In genomic region chr15:84658788-84659411, GRCh38 we compare ENCODE assay signal across 8 cellular contexts. TPM values are rescaled to one million over a fixed set of nuclear protein-coding genes. Genes with fewer than 3 reads are reported as not detected.
DNase-seq lines count a peak whose midpoint lies in the region; ATAC-seq and TF ChIP-seq lines count a peak whose summit lies in the region.

No MANE protein-coding gene starts in this region.

- TF ChIP-seq CTCF in GM23338 (conservative IDR thresholded peaks at IDR 0.05; ENCODE audit: low read depth in 2 of 2) (no peak), WERI-Rb-1 (IDR thresholded peaks at IDR 0.05; ENCODE audit: low read depth, low read length) (no peak), gastroesophageal sphincter (IDR thresholded peaks at IDR 0.05) (no peak)

- no peak for DNase-seq in GM23338 (ENCODE audit: low spot score)
- DNase-seq in WERI-Rb-1: no peak
- no peak for DNase-seq in glomerular visceral epithelial cell (ENCODE audit: extremely low spot score)
- no peak for DNase-seq in stimulated activated CD4-positive, alpha-beta T cell treated with anti-CD3 and anti-CD28 coated beads, Interleukin-12 subunit alpha, Interleukin-12 subunit beta, amount 100 ng/mL, for 4 hours
- DNase-seq in NCI-H1092 treated with DMSO at 0.1 percent for 48 hours (lab: John Stamatoyannopoulos, UW): no peak

- H3F3A ChIP-seq in GM23338 (replicated peaks; ENCODE audit: low read depth): peaks cover 19% of the 10 kb centered on the region

- H3K27ac Mint-ChIP-seq in GM23338: peak overlapping the region; percentile 44; the same call in 1 of the 2 replicates

- H3K4me3 ChIP-seq in GM23338: peak overlapping the region; percentile 82
- peak overlapping the region; percentile 52 for H3K4me3 ChIP-seq in WERI-Rb-1 (ENCODE audit: low read depth, low read length)
- H3K4me3 ChIP-seq in gastroesophageal sphincter: peak overlapping the region; percentile 52 to 65
- H3K4me3 ChIP-seq in skeletal muscle satellite cell (ENCODE audit: low read length): peak overlapping the region; percentile 69

- H3K4me2 ChIP-seq in GM23338 (peak overlapping the region; percentile 96), skeletal muscle satellite cell (ENCODE audit: low read length) (peak overlapping the region; percentile 76)

- H3K4me1 Mint-ChIP-seq in GM23338: peaks cover 32% of the 10 kb centered on the region

- peaks cover 10% of the 10 kb centered on the region; the same call in 1 of the 2 replicates for H4K20me1 ChIP-seq in GM23338 (replicated peaks; ENCODE audit: insufficient read depth)

- peak overlapping the region; percentile 68 for H3K4me3 Mint-ChIP-seq in GM23338

- ATAC-seq in GM23338 (no peak), gastroesophageal sphincter (no peak), HG02610 (IDR thresholded peaks at IDR 0.05; ENCODE audit: unreplicated experiment) (no peak)

- peak overlapping the region; percentile 60 for H2AFZ ChIP-seq in GM23338

- H3K9me3 Mint-ChIP-seq in GM23338: no peaks in the 10 kb centered on the region

- no peaks in the 10 kb centered on the region for H3K9me3 ChIP-seq in WERI-Rb-1 (ENCODE audit: severe bottlenecking)
- no peaks in the 10 kb centered on the region for H3K9me3 ChIP-seq in gastroesophageal sphincter
- H3K9me3 ChIP-seq in skeletal muscle satellite cell (replicated peaks; ENCODE audit: low read length): no peaks in the 10 kb centered on the region

- H3K27me3 Mint-ChIP-seq in GM23338 (ENCODE audit: insufficient read depth, low read depth, poor library complexity): peaks cover 21% of the 10 kb centered on the region

- TF ChIP-seq EP300 in gastroesophageal sphincter (IDR thresholded peaks at IDR 0.05): no peak

- peak overlapping the region; percentile 86; the same call in 1 of the 2 replicates for H3K27ac ChIP-seq in GM23338 (ENCODE audit: low read depth)
- H3K27ac ChIP-seq in WERI-Rb-1: no peak overlapping the region
- peak overlapping the region in 3 of 4 donors; percentile 49 to 85 (median 85) for H3K27ac ChIP-seq in gastroesophageal sphincter

- WGBS in gastroesophageal sphincter (ENCODE audit: low coverage in 1 of 2), 2 donors: 0 to 46% methylated on average over 1 to 5 of the region's 7 CpGs

- no peaks in the 10 kb centered on the region for H3K9me2 ChIP-seq in GM23338 (ENCODE audit: insufficient read depth)

- H3K27me3 ChIP-seq in GM23338 (ENCODE audit: insufficient read depth) (peaks cover 12% of the 10 kb centered on the region), WERI-Rb-1 (ENCODE audit: insufficient read depth, low read depth, severe bottlenecking) (no peaks in the 10 kb centered on the region), gastroesophageal sphincter (no peaks in the 10 kb centered on the region), skeletal muscle satellite cell (ENCODE audit: control insufficient read depth, insufficient read depth, low read length) (no peaks in the 10 kb centered on the region)

- TF ChIP-seq POLR2A in gastroesophageal sphincter (IDR thresholded peaks at IDR 0.05): no peak

- H3K36me3 ChIP-seq in GM23338 (ENCODE audit: insufficient read depth): no peaks in the 10 kb centered on the region
- H3K36me3 ChIP-seq in WERI-Rb-1: no peaks in the 10 kb centered on the region
- H3K36me3 ChIP-seq in gastroesophageal sphincter: no peaks in the 10 kb centered on the region
- no peaks in the 10 kb centered on the region for H3K36me3 ChIP-seq in skeletal muscle satellite cell (ENCODE audit: insufficient read depth, low read length)

- H3K36me3 Mint-ChIP-seq in GM23338 (ENCODE audit: low read depth): no peaks in the 10 kb centered on the region

- H3K79me2 ChIP-seq in GM23338 (replicated peaks; ENCODE audit: insufficient read depth): peaks cover under 1% of the 10 kb centered on the region; the same call in 1 of the 2 replicates

- peak overlapping the region; percentile 71 for H3K9ac ChIP-seq in skeletal muscle satellite cell (ENCODE audit: low read depth, low read length)

- H3K4me1 ChIP-seq in GM23338 (ENCODE audit: insufficient read depth) (peaks cover 27% of the 10 kb centered on the region), gastroesophageal sphincter (peaks cover 0 to 33% (median 9%) of the 10 kb centered on the region in 3 donors), skeletal muscle satellite cell (ENCODE audit: control insufficient read depth, insufficient read depth, low read length) (peaks cover 17% of the 10 kb centered on the region)

TF ChIP-seq in GM23338, 12 proteins besides CTCF, POLR2A, EP300 and RAD21:
- TF ChIP-seq ZNF331 (CRISPR knock-in tag; IDR thresholded peaks at IDR 0.05; ENCODE audit: low read depth): no peak

RNA-seq across cellular contexts. Expression of gene NMB, which starts 0.9 kb away (rescaled TPM):
- total RNA-seq in GM23338 (2014; rRNA removed; shearing (Covaris generic)): 19.8 and 22.0 TPM in 2 replicates
- 17.0 and 18.1 TPM in 2 replicates for polyA plus RNA-seq in GM23338 (2016; fragmentation: Nextera tagmentation; extraction: Ambion mirVana)
- 1 to 10 TPM; 2.1 to 4.6 (median 3.9) TPM for total RNA-seq in gastroesophageal sphincter
- 2.0 and 5.5 TPM in 2 replicates for total RNA-seq in skeletal muscle satellite cell (2012; rRNA removed)

RNA-seq across cellular contexts. Expression of gene WDR73, which starts 4.8 kb away (rescaled TPM):
- 25.2 and 29.3 TPM in 2 replicates for total RNA-seq in GM23338 (2014; rRNA removed; shearing (Covaris generic))
- 14.8 TPM in 2 replicates for polyA plus RNA-seq in GM23338 (2016; fragmentation: Nextera tagmentation; extraction: Ambion mirVana)
- 10 to 100 TPM; 12.6 to 43.3 (median 20.2) TPM for total RNA-seq in gastroesophageal sphincter
- total RNA-seq in skeletal muscle satellite cell (2012; rRNA removed): 22.6 and 25.1 TPM in 2 replicates

RNA-seq across cellular contexts. Expression of gene SEC11A, which starts 57.0 kb away (rescaled TPM):
- 191 and 208 TPM in 2 replicates for total RNA-seq in GM23338 (2014; rRNA removed; shearing (Covaris generic))
- polyA plus RNA-seq in GM23338 (2016; fragmentation: Nextera tagmentation; extraction: Ambion mirVana): 238 and 257 TPM in 2 replicates
- total RNA-seq in gastroesophageal sphincter: 100 to 1,000 TPM in 2 of 4 donors, 10 to 100 TPM in 2; 63.3 to 139 (median 99.4) TPM
- 177 and 178 TPM in 2 replicates for total RNA-seq in skeletal muscle satellite cell (2012; rRNA removed)

RNA-seq across cellular contexts. Expression of gene ZSCAN2, which starts 58.1 kb away (rescaled TPM):
- 63.9 and 93.0 TPM in 2 replicates for total RNA-seq in GM23338 (2014; rRNA removed; shearing (Covaris generic))
- polyA plus RNA-seq in GM23338 (2016; fragmentation: Nextera tagmentation; extraction: Ambion mirVana): 42.7 and 45.8 TPM in 2 replicates
- total RNA-seq in gastroesophageal sphincter: 10 to 100 TPM in 1 of 4 donors, 1 to 10 TPM in 3; 3.5 to 13.8 (median 7.1) TPM
- 6.6 and 7.0 TPM in 2 replicates for total RNA-seq in skeletal muscle satellite cell (2012; rRNA removed)
